Comparison of ENCODE assay signal across 9 cellular contexts in genomic region chr7:15007507-15007906, GRCh38.
DNase-seq lines count a peak whose midpoint lies in the region; ATAC-seq and TF ChIP-seq lines count a peak whose summit lies in the region.
"Had no signal": no experiment of that assay in that cellular context is flagged by ENCODE, and none has a peak within 500 bp of the region (broad histone marks: within the 10 kb centered on the region; RNA-seq: fewer than 3 reads in every experiment).

No MANE protein-coding gene starts in this region.

- no peak for TF ChIP-seq EP300 in SK-N-SH (IDR thresholded peaks at IDR 0.05; ENCODE audit: borderline replicate concordance in 1 of 2, low read depth in 1 of 2, low read length in 1 of 2)

- DNase-seq in BE2C (peak; percentile 24), HFF-Myc (ENCODE audit: extremely low read depth, low read depth) (peak; percentile 12), SK-N-SH (peak; percentile 1), iPS-NIHi11 (ENCODE audit: low spot score) (peak; percentile 30), NCI-H2196 (lab: John Stamatoyannopoulos, UW; ENCODE audit: unreplicated experiment) (no peak)
- no peak for DNase-seq in activated T-helper 2 cell treated with anti-CD3 and anti-CD28 coated beads, Interferon-gamma antibody, Interleukin-2, Interleukin-4, amounts not matched to agents 10 μg/mL and 5 μg/mL and 100 μg/mL, durations not matched to agents 14 hours and 24 hours and 36 hours (ENCODE audit: low spot score)
- DNase-seq: NCI-H1694 had no signal

- TF ChIP-seq CTCF in BE2C (IDR thresholded peaks at IDR 0.05; ENCODE audit: low read depth, low read length) (peak; percentile 73), HFF-Myc (IDR thresholded peaks at IDR 0.05; ENCODE audit: low read depth, low read length, missing control alignments) (peak; percentile 55), SK-N-SH (IDR thresholded peaks at IDR 0.05) (peak; percentile 54)

- H3K9me2 ChIP-seq in SK-N-SH, result no peaks in the 10 kb centered on the region

- H3F3A ChIP-seq in SK-N-SH (replicated peaks; ENCODE audit: insufficient read depth), result no peaks in the 10 kb centered on the region

- no peaks in the 10 kb centered on the region for H3K9me3 ChIP-seq in BE2C
- H3K9me3 ChIP-seq in SK-N-SH, result no peaks in the 10 kb centered on the region

- no peaks in the 10 kb centered on the region for H3K79me2 ChIP-seq in SK-N-SH (ENCODE audit: insufficient read depth)

- CTCF ChIA-PET in SK-N-SH (lab: Yijun Ruan, JAX), result interaction anchor here (0.9 to 2.2 kb wide), 5 partner anchors 9 to 290 kb away, joined by 3 to 10 read pairs (median 4); no protein-coding TSS in a partner anchor

- H3K27ac Mint-ChIP-seq in activated T-helper 2 cell treated with anti-CD3 and anti-CD28 coated beads, Interferon-gamma antibody, Interleukin-2, Interleukin-4, amounts not matched to agents 10 μg/mL and 5 μg/mL and 100 μg/mL, durations not matched to agents 14 hours and 24 hours and 36 hours, result no peak overlapping the region

- 90% methylated on average over 5 of the region's 5 CpGs for WGBS in SK-N-SH (ENCODE audit: low lambda C conversion rate)

- H3K27ac ChIP-seq in SK-N-SH (ENCODE audit: low read depth in 2 of 2, low read length in 1 of 2), result no peak overlapping the region

- peak; percentile 56 for TF ChIP-seq RAD21 in SK-N-SH (IDR thresholded peaks at IDR 0.05; ENCODE audit: low read length)

- no peaks in the 10 kb centered on the region for H3K36me3 Mint-ChIP-seq in activated T-helper 2 cell treated with anti-CD3 and anti-CD28 coated beads, Interferon-gamma antibody, Interleukin-2, Interleukin-4, amounts not matched to agents 10 μg/mL and 5 μg/mL and 100 μg/mL, durations not matched to agents 14 hours and 24 hours and 36 hours (ENCODE audit: low read depth)

- no peaks in the 10 kb centered on the region for H3K4me1 Mint-ChIP-seq in activated T-helper 2 cell treated with anti-CD3 and anti-CD28 coated beads, Interferon-gamma antibody, Interleukin-2, Interleukin-4, amounts not matched to agents 10 μg/mL and 5 μg/mL and 100 μg/mL, durations not matched to agents 14 hours and 24 hours and 36 hours (ENCODE audit: low read depth)

- no peaks in the 10 kb centered on the region for H4K20me1 ChIP-seq in SK-N-SH (ENCODE audit: insufficient read depth)

- no peaks in the 10 kb centered on the region for H3K4me1 ChIP-seq in BE2C
- H3K4me1 ChIP-seq in SK-N-SH (ENCODE audit: control insufficient read depth in 1 of 2, insufficient read depth in 2 of 2, low read depth in 1 of 2, low read length in 1 of 2), result no peaks in the 10 kb centered on the region

- no peaks in the 10 kb centered on the region for H3K9me3 Mint-ChIP-seq in activated T-helper 2 cell treated with anti-CD3 and anti-CD28 coated beads, Interferon-gamma antibody, Interleukin-2, Interleukin-4, amounts not matched to agents 10 μg/mL and 5 μg/mL and 100 μg/mL, durations not matched to agents 14 hours and 24 hours and 36 hours

- ATAC-seq in GM18858 (IDR thresholded peaks at IDR 0.05; ENCODE audit: unreplicated experiment) (no peak), GM19023 (IDR thresholded peaks at IDR 0.05; ENCODE audit: unreplicated experiment) (no peak)

- H3K27me3 Mint-ChIP-seq in activated T-helper 2 cell treated with anti-CD3 and anti-CD28 coated beads, Interferon-gamma antibody, Interleukin-2, Interleukin-4, amounts not matched to agents 10 μg/mL and 5 μg/mL and 100 μg/mL, durations not matched to agents 14 hours and 24 hours and 36 hours (ENCODE audit: low read depth), result no peaks in the 10 kb centered on the region

- H3K4me3 Mint-ChIP-seq in activated T-helper 2 cell treated with anti-CD3 and anti-CD28 coated beads, Interferon-gamma antibody, Interleukin-2, Interleukin-4, amounts not matched to agents 10 μg/mL and 5 μg/mL and 100 μg/mL, durations not matched to agents 14 hours and 24 hours and 36 hours (ENCODE audit: low read depth), result no peak overlapping the region

- H3K27me3 ChIP-seq in BE2C, result no peaks in the 10 kb centered on the region
- H3K27me3 ChIP-seq in SK-N-SH (ENCODE audit: insufficient read depth), result no peaks in the 10 kb centered on the region

- H3K9ac ChIP-seq in SK-N-SH, result no peak overlapping the region

- POLR2A ChIA-PET in SK-N-SH (lab: Yijun Ruan, JAX), result no interaction called here

- H3K4me2 ChIP-seq in SK-N-SH, result no peak overlapping the region

- H3K4me3 ChIP-seq in BE2C (ENCODE audit: low read depth, low read length) (no peak overlapping the region), HFF-Myc (replicated peaks; ENCODE audit: low read depth, low read length) (no peak overlapping the region), SK-N-SH (ENCODE audit: low read depth in 2 of 2, low read length in 1 of 2) (no peak overlapping the region)

- no peaks in the 10 kb centered on the region for H3K36me3 ChIP-seq in BE2C
- no peaks in the 10 kb centered on the region for H3K36me3 ChIP-seq in SK-N-SH (replicated peaks in 1 of 2; ENCODE audit: control insufficient read depth in 1 of 2, insufficient read depth in 2 of 2, low read length in 1 of 2)

- no peak overlapping the region for H2AFZ ChIP-seq in SK-N-SH (ENCODE audit: low read depth)

- intact Hi-C loops in activated T-helper 2 cell treated with anti-CD3 and anti-CD28 coated beads, Interferon-gamma antibody, Interleukin-2, Interleukin-4, amounts not matched to agents 10 μg/mL and 5 μg/mL and 100 μg/mL, durations not matched to agents 14 hours and 24 hours and 36 hours (cut with micrococcal nuclease), result no loop called here

TF ChIP-seq in SK-N-SH, 30 proteins besides CTCF, POLR2A, EP300 and RAD21:
- TF ChIP-seq SMC3 (IDR thresholded peaks at IDR 0.05; ENCODE audit: low read depth, low read length) (peak; percentile 27; the same call in 1 of the 2 replicates), RXRA (IDR thresholded peaks at IDR 0.05; ENCODE audit: borderline replicate concordance, low read depth) (no peak)

Comparison
In these comparisons a context has a peak if more than half of its experiments do, and no peak if none do; other contexts are left out.
1. DNase-seq: peak in BE2C (single experiment), HFF-Myc (single experiment), SK-N-SH (single experiment) and iPS-NIHi11 (single experiment); none in NCI-H2196 (single experiment) and activated T-helper 2 cell treated with anti-CD3 and anti-CD28 coated beads, Interferon-gamma antibody, Interleukin-2, Interleukin-4, amounts not matched to agents 10 μg/mL and 5 μg/mL and 100 μg/mL, durations not matched to agents 14 hours and 24 hours and 36 hours (single experiment).
2. Peak in every context shown above with its lines, with median percentiles within 50 percentile points of each other: CTCF ChIP-seq.